ENCODE assay signal across 1 cellular context in the genomic region with DNA sequence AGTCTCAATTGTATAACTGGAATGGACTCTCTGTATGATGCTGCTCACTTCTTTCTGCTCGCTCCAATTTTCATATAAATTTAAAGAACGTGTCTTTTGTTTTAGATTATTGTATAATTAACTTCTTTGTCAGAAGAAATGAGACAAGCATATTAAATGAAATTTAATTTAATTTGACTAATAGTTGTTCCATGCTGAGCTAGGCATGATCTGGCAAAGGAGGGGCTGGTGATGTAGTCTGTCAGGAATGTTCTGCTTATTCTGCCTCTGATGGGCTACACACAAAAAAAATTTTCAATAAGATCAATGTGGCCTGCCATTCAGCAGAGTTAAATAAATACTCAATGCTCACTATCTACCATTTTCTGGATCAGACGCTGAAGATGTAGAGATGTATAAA.
TF ChIP-seq lines count a peak whose summit lies in the region.

No MANE protein-coding gene starts in this region.

TF ChIP-seq in SK-N-SH, 30 proteins besides CTCF, POLR2A, EP300 and RAD21 (continued from another document):
- TF ChIP-seq MEF2A (IDR thresholded peaks at IDR 0.05; ENCODE audit: borderline replicate concordance, low read depth) (no peak), FOXM1 (IDR thresholded peaks at IDR 0.05; ENCODE audit: low read depth) (no peak), ELF1 (IDR thresholded peaks at IDR 0.05) (no peak), SIN3A (IDR thresholded peaks at IDR 0.05; ENCODE audit: borderline replicate concordance, low read depth, low read length) (no peak), RFX5 (IDR thresholded peaks at IDR 0.05; ENCODE audit: low read length) (no peak), MXI1 (IDR thresholded peaks at IDR 0.05; ENCODE audit: low read depth, low read length) (no peak), YY1 (IDR thresholded peaks at IDR 0.05; ENCODE audit: low read depth) (no peak), NRF1 (IDR thresholded peaks at IDR 0.05; ENCODE audit: low read depth, low read length) (no peak), TEAD4 (IDR thresholded peaks at IDR 0.05; ENCODE audit: borderline replicate concordance, insufficient read depth) (no peak), RXRA (IDR thresholded peaks at IDR 0.05; ENCODE audit: borderline replicate concordance, low read depth) (no peak), GABPA (IDR thresholded peaks at IDR 0.05; ENCODE audit: low read depth) (no peak), JUND (IDR thresholded peaks at IDR 0.05) (peak; percentile 61), GATA2 (CRISPR knock-in tag; IDR thresholded peaks at IDR 0.05) (no peak), FOSL2 (IDR thresholded peaks at IDR 0.05; ENCODE audit: borderline replicate concordance, low read depth) (peak; percentile 49; the same call in 1 of the 2 replicates)
- TF ChIP-seq, protein P1, sequence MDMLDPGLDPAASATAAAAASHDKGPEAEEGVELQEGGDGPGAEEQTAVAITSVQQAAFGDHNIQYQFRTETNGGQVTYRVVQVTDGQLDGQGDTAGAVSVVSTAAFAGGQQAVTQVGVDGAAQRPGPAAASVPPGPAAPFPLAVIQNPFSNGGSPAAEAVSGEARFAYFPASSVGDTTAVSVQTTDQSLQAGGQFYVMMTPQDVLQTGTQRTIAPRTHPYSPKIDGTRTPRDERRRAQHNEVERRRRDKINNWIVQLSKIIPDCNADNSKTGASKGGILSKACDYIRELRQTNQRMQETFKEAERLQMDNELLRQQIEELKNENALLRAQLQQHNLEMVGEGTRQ (IDR thresholded peaks at IDR 0.05; ENCODE audit: borderline replicate concordance, low read depth, low read length), result no peak
- TF ChIP-seq, protein P2, sequence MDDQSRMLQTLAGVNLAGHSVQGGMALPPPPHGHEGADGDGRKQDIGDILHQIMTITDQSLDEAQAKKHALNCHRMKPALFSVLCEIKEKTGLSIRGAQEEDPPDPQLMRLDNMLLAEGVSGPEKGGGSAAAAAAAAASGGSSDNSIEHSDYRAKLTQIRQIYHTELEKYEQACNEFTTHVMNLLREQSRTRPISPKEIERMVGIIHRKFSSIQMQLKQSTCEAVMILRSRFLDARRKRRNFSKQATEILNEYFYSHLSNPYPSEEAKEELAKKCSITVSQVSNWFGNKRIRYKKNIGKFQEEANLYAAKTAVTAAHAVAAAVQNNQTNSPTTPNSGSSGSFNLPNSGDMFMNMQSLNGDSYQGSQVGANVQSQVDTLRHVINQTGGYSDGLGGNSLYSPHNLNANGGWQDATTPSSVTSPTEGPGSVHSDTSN (IDR thresholded peaks at IDR 0.05), result peak; percentile 42; the same call in 1 of the 2 replicates
- TF ChIP-seq, protein P3, sequence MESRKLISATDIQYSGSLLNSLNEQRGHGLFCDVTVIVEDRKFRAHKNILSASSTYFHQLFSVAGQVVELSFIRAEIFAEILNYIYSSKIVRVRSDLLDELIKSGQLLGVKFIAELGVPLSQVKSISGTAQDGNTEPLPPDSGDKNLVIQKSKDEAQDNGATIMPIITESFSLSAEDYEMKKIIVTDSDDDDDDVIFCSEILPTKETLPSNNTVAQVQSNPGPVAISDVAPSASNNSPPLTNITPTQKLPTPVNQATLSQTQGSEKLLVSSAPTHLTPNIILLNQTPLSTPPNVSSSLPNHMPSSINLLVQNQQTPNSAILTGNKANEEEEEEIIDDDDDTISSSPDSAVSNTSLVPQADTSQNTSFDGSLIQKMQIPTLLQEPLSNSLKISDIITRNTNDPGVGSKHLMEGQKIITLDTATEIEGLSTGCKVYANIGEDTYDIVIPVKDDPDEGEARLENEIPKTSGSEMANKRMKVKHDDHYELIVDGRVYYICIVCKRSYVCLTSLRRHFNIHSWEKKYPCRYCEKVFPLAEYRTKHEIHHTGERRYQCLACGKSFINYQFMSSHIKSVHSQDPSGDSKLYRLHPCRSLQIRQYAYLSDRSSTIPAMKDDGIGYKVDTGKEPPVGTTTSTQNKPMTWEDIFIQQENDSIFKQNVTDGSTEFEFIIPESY (IDR thresholded peaks at IDR 0.05; ENCODE audit: borderline replicate concordance, low read depth), result no peak
- TF ChIP-seq, protein P4, sequence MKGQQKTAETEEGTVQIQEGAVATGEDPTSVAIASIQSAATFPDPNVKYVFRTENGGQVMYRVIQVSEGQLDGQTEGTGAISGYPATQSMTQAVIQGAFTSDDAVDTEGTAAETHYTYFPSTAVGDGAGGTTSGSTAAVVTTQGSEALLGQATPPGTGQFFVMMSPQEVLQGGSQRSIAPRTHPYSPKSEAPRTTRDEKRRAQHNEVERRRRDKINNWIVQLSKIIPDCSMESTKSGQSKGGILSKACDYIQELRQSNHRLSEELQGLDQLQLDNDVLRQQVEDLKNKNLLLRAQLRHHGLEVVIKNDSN (IDR thresholded peaks at IDR 0.05; ENCODE audit: borderline replicate concordance, low read depth), result no peak
- TF ChIP-seq, protein P5, sequence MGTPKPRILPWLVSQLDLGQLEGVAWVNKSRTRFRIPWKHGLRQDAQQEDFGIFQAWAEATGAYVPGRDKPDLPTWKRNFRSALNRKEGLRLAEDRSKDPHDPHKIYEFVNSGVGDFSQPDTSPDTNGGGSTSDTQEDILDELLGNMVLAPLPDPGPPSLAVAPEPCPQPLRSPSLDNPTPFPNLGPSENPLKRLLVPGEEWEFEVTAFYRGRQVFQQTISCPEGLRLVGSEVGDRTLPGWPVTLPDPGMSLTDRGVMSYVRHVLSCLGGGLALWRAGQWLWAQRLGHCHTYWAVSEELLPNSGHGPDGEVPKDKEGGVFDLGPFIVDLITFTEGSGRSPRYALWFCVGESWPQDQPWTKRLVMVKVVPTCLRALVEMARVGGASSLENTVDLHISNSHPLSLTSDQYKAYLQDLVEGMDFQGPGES (IDR thresholded peaks at IDR 0.05; ENCODE audit: low read depth, low read length), result no peak
